Comparison of ENCODE assay signal across 8 cellular contexts in the genomic region with DNA sequence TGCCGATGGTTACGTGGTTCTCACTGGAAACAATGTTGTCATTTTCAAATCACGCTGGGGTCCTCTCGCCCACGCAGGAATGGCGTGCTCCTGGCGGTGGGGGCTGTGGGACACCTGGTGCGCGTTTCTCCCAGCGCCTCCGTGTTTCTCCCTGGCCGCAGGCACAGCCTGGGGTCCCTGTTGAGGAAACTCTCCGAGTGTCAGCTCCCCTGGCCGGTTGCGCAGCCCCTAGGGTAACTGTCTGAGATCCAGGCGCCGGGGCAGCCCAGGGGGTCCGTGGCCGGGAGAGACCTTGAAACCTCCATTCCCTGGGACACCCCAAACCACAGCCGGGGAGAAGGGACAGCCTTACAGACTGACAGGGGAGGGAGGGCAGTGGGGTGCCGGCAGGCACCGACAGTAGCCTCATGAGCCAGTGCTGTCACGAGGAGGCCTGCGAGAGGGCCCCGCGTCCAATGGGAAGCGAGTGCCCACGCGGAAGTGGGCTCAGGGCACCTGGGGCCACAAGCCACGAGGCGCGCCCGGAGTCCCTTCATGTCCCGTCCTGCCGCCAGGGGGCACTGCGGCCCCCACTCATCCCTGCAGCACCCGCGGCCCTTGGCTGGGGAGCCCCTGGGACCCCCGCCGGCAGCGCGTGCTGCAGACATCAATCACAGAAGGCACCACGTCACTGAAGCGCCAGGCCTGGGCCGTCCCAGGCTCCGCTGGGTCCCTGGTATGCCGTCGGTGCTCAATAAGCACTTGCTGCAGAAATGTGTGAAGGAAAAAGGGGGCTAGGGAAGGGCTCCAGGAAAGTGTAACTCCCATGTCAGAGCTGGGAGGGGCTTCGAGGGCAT. TPM values are rescaled to one million over a fixed set of nuclear protein-coding genes. Genes with fewer than 3 reads are reported as not detected.
DNase-seq lines count a peak whose midpoint lies in the region; ATAC-seq, FAIRE-seq and TF ChIP-seq lines count a peak whose summit lies in the region.

No MANE protein-coding gene starts in this region.

- H2AFZ ChIP-seq in neural cell (ENCODE audit: low read depth, low read length) = no peak overlapping the region

- FAIRE-seq in D721Med (lab: Jason Lieb, UNC) = no peak

- 0 to 3% methylated on average over 17 to 49 of the region's 49 CpGs for whole genome bisulfite sequencing in testis, 2 donors

- H3K27ac ChIP-seq in neural cell (ENCODE audit: low read length) (no peak overlapping the region), testis (peak overlapping the region in 1 of 2 donors; percentile 64)

- no peaks in the 10 kb centered on the region for H3K9me2 ChIP-seq in neural cell (ENCODE audit: insufficient read depth, low read length)

- H3K27me3 ChIP-seq in neural cell (ENCODE audit: insufficient read depth, low read depth, low read length) (peaks cover 5% of the 10 kb centered on the region), testis (no peaks in the 10 kb centered on the region)

- ATAC-seq in activated CD8-positive, alpha-beta T cell treated with anti-CD3 and anti-CD28 coated beads, Interleukin-2, amount 10 ng/mL, durations not matched to agents 7 days and 5 days = peak; percentile 48
- ATAC-seq in HG03521 (IDR thresholded peaks at IDR 0.05; ENCODE audit: unreplicated experiment) = no peak

- H4K20me1 ChIP-seq in neural cell (ENCODE audit: insufficient read depth) = no peaks in the 10 kb centered on the region

- peaks cover 21% of the 10 kb centered on the region for H3K4me1 ChIP-seq in testis

- H3K9me3 ChIP-seq in neural cell (ENCODE audit: low read length) (no peaks in the 10 kb centered on the region), testis (no peaks in the 10 kb centered on the region)

- TF ChIP-seq CTCF in D721Med (IDR thresholded peaks at IDR 0.05; ENCODE audit: insufficient read depth, missing control alignments) (peak; percentile 53), endothelial cell (IDR thresholded peaks at IDR 0.05; ENCODE audit: unreplicated experiment) (peak; percentile 89), neural cell (IDR thresholded peaks at IDR 0.05; ENCODE audit: poor library complexity, severe bottlenecking) (peak; percentile 70), testis (IDR thresholded peaks at IDR 0.05) (peak; percentile 53 to 87 (median 78))

- H3K36me3 Mint-ChIP-seq in activated CD8-positive, alpha-beta T cell treated with anti-CD3 and anti-CD28 coated beads, Interleukin-2, amount 10 ng/mL, durations not matched to agents 7 days and 5 days (ENCODE audit: low read depth) = peaks cover 3% of the 10 kb centered on the region
- H3K36me3 Mint-ChIP-seq in endothelial cell (ENCODE audit: low read depth, unreplicated experiment) = peaks cover 3% of the 10 kb centered on the region

- POLR2A ChIA-PET in activated CD8-positive, alpha-beta T cell treated with anti-CD3 and anti-CD28 coated beads, Interleukin-2, amount 10 ng/mL, durations not matched to agents 7 days and 5 days (lab: Charles Lee) = no interaction called here

- DNase-seq in D721Med (ENCODE audit: insufficient read length, low spot score) (no peak), NAMALWA (ENCODE audit: low spot score) (peak; percentile 76), endothelial cell (ENCODE audit: low spot score) (peak; percentile 66), testis (peak; percentile 80), COLO829 (ENCODE audit: low spot score) (no peak)
- peak; percentile 76 for DNase-seq in activated CD8-positive, alpha-beta T cell treated with anti-CD3 and anti-CD28 coated beads, Interleukin-2, amount 10 ng/mL, durations not matched to agents 7 days and 5 days

- peaks cover 13% of the 10 kb centered on the region for H3K4me1 Mint-ChIP-seq in activated CD8-positive, alpha-beta T cell treated with anti-CD3 and anti-CD28 coated beads, Interleukin-2, amount 10 ng/mL, durations not matched to agents 7 days and 5 days (ENCODE audit: low read depth)
- no peaks in the 10 kb centered on the region for H3K4me1 Mint-ChIP-seq in endothelial cell (ENCODE audit: unreplicated experiment)

- no peak overlapping the region for H3K4me3 Mint-ChIP-seq in activated CD8-positive, alpha-beta T cell treated with anti-CD3 and anti-CD28 coated beads, Interleukin-2, amount 10 ng/mL, durations not matched to agents 7 days and 5 days
- no peak overlapping the region for H3K4me3 Mint-ChIP-seq in endothelial cell (ENCODE audit: unreplicated experiment)

- no peak for TF ChIP-seq POLR2A in testis (IDR thresholded peaks at IDR 0.05)

- no peaks in the 10 kb centered on the region for H3F3A ChIP-seq in neural cell (ENCODE audit: insufficient read depth, low read length, poor library complexity, severe bottlenecking)

- H3K4me2 ChIP-seq in neural cell (ENCODE audit: low read length) = no peak overlapping the region

- H3K4me3 ChIP-seq in neural cell (ENCODE audit: low read length) (no peak overlapping the region), testis (peak overlapping the region; percentile 8 to 34)

- H3K36me3 ChIP-seq in neural cell (ENCODE audit: insufficient read depth, low read length) = no peaks in the 10 kb centered on the region
- no peaks in the 10 kb centered on the region for H3K36me3 ChIP-seq in testis (ENCODE audit: low read depth, missing control alignments)

- H3K27ac Mint-ChIP-seq in activated CD8-positive, alpha-beta T cell treated with anti-CD3 and anti-CD28 coated beads, Interleukin-2, amount 10 ng/mL, durations not matched to agents 7 days and 5 days = no peak overlapping the region
- no peak overlapping the region for H3K27ac Mint-ChIP-seq in endothelial cell (ENCODE audit: unreplicated experiment)

- intact Hi-C loops in testis (cut with DNase I; ENCODE audit: low total_unique reads) = no loop called here

- no peak for TF ChIP-seq EP300 in neural cell (conservative IDR thresholded peaks at IDR 0.05; ENCODE audit: poor library complexity, severe bottlenecking)

- TF ChIP-seq RAD21 in neural cell (conservative IDR thresholded peaks at IDR 0.05) = peak; percentile 36

- no peaks in the 10 kb centered on the region for H3K9me3 Mint-ChIP-seq in activated CD8-positive, alpha-beta T cell treated with anti-CD3 and anti-CD28 coated beads, Interleukin-2, amount 10 ng/mL, durations not matched to agents 7 days and 5 days (ENCODE audit: insufficient read depth)
- no peaks in the 10 kb centered on the region for H3K9me3 Mint-ChIP-seq in endothelial cell (ENCODE audit: unreplicated experiment)

- peak overlapping the region; percentile 16 for H3K9ac ChIP-seq in neural cell (ENCODE audit: low read length)

- peaks cover 7% of the 10 kb centered on the region for H3K27me3 Mint-ChIP-seq in activated CD8-positive, alpha-beta T cell treated with anti-CD3 and anti-CD28 coated beads, Interleukin-2, amount 10 ng/mL, durations not matched to agents 7 days and 5 days (ENCODE audit: low read depth)
- peaks cover 4% of the 10 kb centered on the region for H3K27me3 Mint-ChIP-seq in endothelial cell (ENCODE audit: unreplicated experiment)

- no peaks in the 10 kb centered on the region for H3K79me2 ChIP-seq in neural cell (replicated peaks; ENCODE audit: insufficient read depth, low read length)

- CTCF ChIA-PET in activated CD8-positive, alpha-beta T cell treated with anti-CD3 and anti-CD28 coated beads, Interleukin-2, amount 10 ng/mL, durations not matched to agents 7 days and 5 days (lab: Charles Lee) = interaction anchor here (1.0 to 1.4 kb wide), 3 partner anchors 8 to 16 kb away, joined by 3 to 4 read pairs (median 3); a partner anchor contains a TSS

TF ChIP-seq in neural cell, 6 proteins besides CTCF, POLR2A, EP300 and RAD21:
- TF ChIP-seq EZH2 (IDR thresholded peaks at IDR 0.05; ENCODE audit: borderline replicate concordance, insufficient read depth, low read length, poor library complexity, severe bottlenecking) (no peak), SMC3 (conservative IDR thresholded peaks at IDR 0.05; ENCODE audit: poor library complexity) (peak; percentile 51)

RNA-seq across cellular contexts. Expression of a gene that starts 9.5 kb away (rescaled TPM):
- total RNA-seq in activated CD8-positive, alpha-beta T cell treated with anti-CD3 and anti-CD28 coated beads, Interleukin-2, amount 10 ng/mL, durations not matched to agents 7 days and 5 days = 1 to 10 TPM; 2.8 to 3.9 TPM
- total RNA-seq in endothelial cell (ENCODE audit: unreplicated experiment) (0.18 TPM), testis (10 to 100 TPM; 10.7 to 17.9 TPM)
- polyA plus RNA-seq in neural cell (not detected in 2 replicates), testis (ENCODE audit: insufficient read depth, low read depth, low replicate concordance) (7.2 TPM)
- polyA minus RNA-seq in neural cell = not detected in 2 replicates

RNA-seq across cellular contexts. Expression of a gene that starts 12.3 kb away (rescaled TPM):
- 1 to 10 TPM; 1.7 to 1.9 TPM for total RNA-seq in activated CD8-positive, alpha-beta T cell treated with anti-CD3 and anti-CD28 coated beads, Interleukin-2, amount 10 ng/mL, durations not matched to agents 7 days and 5 days
- total RNA-seq in endothelial cell (ENCODE audit: unreplicated experiment) (2.3 TPM), testis (100 to 1,000 TPM; 429 to 454 TPM)
- polyA plus RNA-seq in neural cell (10.7 and 17.0 TPM in 2 replicates), testis (ENCODE audit: insufficient read depth, low read depth, low replicate concordance) (386 TPM)
- 6.6 and 8.5 TPM in 2 replicates for polyA minus RNA-seq in neural cell

RNA-seq across cellular contexts. Expression of a gene that starts 13.2 kb away (rescaled TPM):
- 1 to 10 TPM; 3.4 to 4.1 TPM for total RNA-seq in activated CD8-positive, alpha-beta T cell treated with anti-CD3 and anti-CD28 coated beads, Interleukin-2, amount 10 ng/mL, durations not matched to agents 7 days and 5 days
- total RNA-seq in endothelial cell (ENCODE audit: unreplicated experiment) = 8.4 TPM
- polyA plus RNA-seq in neural cell = 11.8 and 24.1 TPM in 2 replicates
- polyA minus RNA-seq in neural cell = 6.1 and 6.8 TPM in 2 replicates
- 100 to 1,000 TPM; 108 to 203 TPM for total RNA-seq in testis
- polyA plus RNA-seq in testis (ENCODE audit: insufficient read depth, low read depth, low replicate concordance) = 179 TPM

RNA-seq across cellular contexts. Expression of a gene that starts 20.6 kb away (rescaled TPM):
- not detected for total RNA-seq in activated CD8-positive, alpha-beta T cell treated with anti-CD3 and anti-CD28 coated beads, Interleukin-2, amount 10 ng/mL, durations not matched to agents 7 days and 5 days
- total RNA-seq in endothelial cell (ENCODE audit: unreplicated experiment) (1.1 TPM), testis (10 to 100 TPM; 13.4 to 31.5 TPM)
- polyA plus RNA-seq in neural cell (3.6 and 7.1 TPM in 2 replicates), testis (ENCODE audit: insufficient read depth, low read depth, low replicate concordance) (2.4 TPM)
- polyA minus RNA-seq in neural cell = 0.81 and 1.2 TPM in 2 replicates

RNA-seq across cellular contexts. Expression of a gene that starts 24.3 kb away (rescaled TPM):
- 10 to 100 TPM; 33.3 to 38.2 TPM for total RNA-seq in activated CD8-positive, alpha-beta T cell treated with anti-CD3 and anti-CD28 coated beads, Interleukin-2, amount 10 ng/mL, durations not matched to agents 7 days and 5 days
- total RNA-seq in endothelial cell (ENCODE audit: unreplicated experiment) (29.7 TPM), testis (10 to 100 TPM; 55.4 to 72.5 TPM)
- polyA plus RNA-seq in neural cell (80.2 and 108 TPM in 2 replicates), testis (ENCODE audit: insufficient read depth, low read depth, low replicate concordance) (39.3 TPM)
- polyA minus RNA-seq in neural cell = 33.8 and 39.9 TPM in 2 replicates

Comparison
In these comparisons a context has a peak if more than half of its experiments do, and no peak if none do; other contexts are left out.
1. DNase-seq: peak in NAMALWA (single experiment), activated CD8-positive, alpha-beta T cell treated with anti-CD3 and anti-CD28 coated beads, Interleukin-2, amount 10 ng/mL, durations not matched to agents 7 days and 5 days (single experiment), endothelial cell (single experiment) and testis (single experiment); none in D721Med (single experiment) and COLO829 (single experiment).
2. RNA of a gene that starts 12.3 kb away (total RNA-seq): 429 to 454 TPM in testis; 2.3 TPM in endothelial cell (single experiment) and 1.7 to 1.9 TPM in activated CD8-positive, alpha-beta T cell treated with anti-CD3 and anti-CD28 coated beads, Interleukin-2, amount 10 ng/mL, durations not matched to agents 7 days and 5 days; every median in the first group is over 100 times any median in the second.
3. RNA of a gene that starts 13.2 kb away (total RNA-seq): 108 to 203 TPM in testis; 8.4 TPM in endothelial cell (single experiment) and 3.4 to 4.1 TPM in activated CD8-positive, alpha-beta T cell treated with anti-CD3 and anti-CD28 coated beads, Interleukin-2, amount 10 ng/mL, durations not matched to agents 7 days and 5 days; every median in the first group is over 10 times any median in the second.
4. Peak in every context shown above with its lines, with median percentiles within 50 percentile points of each other: CTCF ChIP-seq.